Comparison of ENCODE assay signal across 12 cellular contexts in the genomic region with DNA sequence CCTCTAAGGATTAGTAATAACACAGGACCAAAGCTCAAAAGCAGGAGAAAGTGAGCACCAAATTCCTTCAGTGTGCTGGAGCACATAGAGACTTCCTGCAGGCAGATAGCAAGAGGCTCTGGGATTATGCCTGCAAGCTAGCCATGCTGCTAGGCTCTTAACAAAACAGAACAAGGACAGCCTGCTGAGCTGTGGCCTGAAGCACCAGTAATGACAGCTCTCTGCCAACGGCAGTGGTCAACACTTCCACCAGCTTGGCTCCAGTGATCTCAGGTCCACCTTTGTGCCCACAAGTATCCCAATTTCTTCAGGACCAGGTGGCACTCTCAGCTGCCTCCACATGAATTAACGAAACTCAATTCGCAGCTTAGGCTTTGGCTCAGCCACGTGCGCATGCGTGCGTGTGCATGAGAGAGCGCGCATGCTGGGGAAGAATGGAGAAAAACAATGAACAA.
DNase-seq lines count a peak whose midpoint lies in the region; ATAC-seq and TF ChIP-seq lines count a peak whose summit lies in the region.
"Had no signal": no experiment of that assay in that cellular context is flagged by ENCODE, and none has a peak within 500 bp of the region (broad histone marks: within the 10 kb centered on the region; RNA-seq: fewer than 3 reads in every experiment).

No MANE protein-coding gene starts in this region.

- H3K9me3 Mint-ChIP-seq in activated B cell treated with CpG ODN at 0.5 μM for 24 hours (no peaks in the 10 kb centered on the region), natural killer cell (no peaks in the 10 kb centered on the region)

- TF ChIP-seq CTCF in activated B cell treated with CpG ODN at 0.5 μM for 24 hours (IDR thresholded peaks at IDR 0.05), result no peak
- TF ChIP-seq CTCF in psoas muscle (IDR thresholded peaks at IDR 0.05), result no peak
- TF ChIP-seq CTCF in natural killer cell (IDR thresholded peaks at IDR 0.05), result no peak

- peak overlapping the region; percentile 86 for H3K27ac ChIP-seq in psoas muscle

- H3K4me3 ChIP-seq in psoas muscle, result no peak overlapping the region
- H3K4me3 ChIP-seq: tibial nerve had no signal

- no peaks in the 10 kb centered on the region for H3K9me3 ChIP-seq in psoas muscle
- H3K9me3 ChIP-seq: tibial nerve had no signal

- no peaks in the 10 kb centered on the region for H3K27me3 ChIP-seq in psoas muscle (ENCODE audit: insufficient read depth in 3 of 3, low read length in 2 of 3)
- H3K27me3 ChIP-seq: tibial nerve had no signal

- peaks cover 98% of the 10 kb centered on the region for H3K4me1 ChIP-seq in psoas muscle

- H3K27me3 Mint-ChIP-seq in activated B cell treated with CpG ODN at 0.5 μM for 24 hours, result no peaks in the 10 kb centered on the region
- H3K27me3 Mint-ChIP-seq in natural killer cell (ENCODE audit: low read depth in 2 of 2), result no peaks in the 10 kb centered on the region

- H3K27ac Mint-ChIP-seq in activated B cell treated with CpG ODN at 0.5 μM for 24 hours (peak overlapping the region; percentile 89), natural killer cell (no peak overlapping the region)

- intact Hi-C loops in activated B cell treated with CpG ODN at 0.5 μM for 24 hours (cut with micrococcal nuclease), result no loop called here
- intact Hi-C loops in left ventricle myocardium superior (cut with micrococcal nuclease), result no loop called here
- intact Hi-C loops in psoas muscle (cut with DNase I), result no loop called here
- intact Hi-C loops in natural killer cell (cut with micrococcal nuclease), result no loop called here

- 62 to 75% (median 62%) methylated on average over 9 of the region's 9 CpGs for WGBS in psoas muscle, 3 donors

- POLR2A ChIA-PET in activated B cell treated with CpG ODN at 0.5 μM for 24 hours (lab: Charles Lee), result interaction anchor here (1.1 to 1.6 kb wide), 2 partner anchors 15 to 42 kb away, joined by 4 read pairs; no protein-coding TSS in a partner anchor

- H3K4me3 Mint-ChIP-seq in activated B cell treated with CpG ODN at 0.5 μM for 24 hours (no peak overlapping the region), natural killer cell (no peak overlapping the region)

- H3K4me1 Mint-ChIP-seq in activated B cell treated with CpG ODN at 0.5 μM for 24 hours (peaks cover 67% of the 10 kb centered on the region), natural killer cell (peaks cover 38 to 45% of the 10 kb centered on the region in 2 donors)

- CTCF ChIA-PET in activated B cell treated with CpG ODN at 0.5 μM for 24 hours (lab: Charles Lee), result interaction anchor here (1.7 to 2.4 kb wide), 2 partner anchors 28 to 344 kb away, joined by 6 to 7 read pairs; no protein-coding TSS in a partner anchor

- ATAC-seq in activated B cell treated with CpG ODN at 0.5 μM for 24 hours (ENCODE audit: low read depth) (no peak), left ventricle myocardium superior (peak; percentile 40), psoas muscle (no peak), SK-N-SH treated with all-trans-retinoic acid at 6 μM for 48 hours (no peak), natural killer cell (no peak), GM19351 (IDR thresholded peaks at IDR 0.05; ENCODE audit: unreplicated experiment) (no peak), GM19452 (IDR thresholded peaks at IDR 0.05; ENCODE audit: unreplicated experiment) (no peak)
- ATAC-seq: HCT116 had no signal

- no peaks in the 10 kb centered on the region for H3K36me3 ChIP-seq in psoas muscle (ENCODE audit: insufficient read depth in 1 of 2, low read depth in 1 of 2)
- H3K36me3 ChIP-seq: tibial nerve had no signal

- peak; percentile 78 for DNase-seq in ELF-1 (ENCODE audit: low read depth, low spot score)
- no peak for DNase-seq in activated B cell treated with CpG ODN at 0.5 μM for 24 hours
- no peak for DNase-seq in left ventricle myocardium superior
- DNase-seq in psoas muscle, result no peak
- DNase-seq in natural killer cell, result no peak
- DNase-seq: SHP77; stimulated activated CD4-positive, alpha-beta T cell treated with anti-CD3 and anti-CD28 coated beads, Interleukin-12 subunit alpha, Interleukin-12 subunit beta, amount 100 ng/mL, for 4 hours had no signal

- H3K36me3 Mint-ChIP-seq in activated B cell treated with CpG ODN at 0.5 μM for 24 hours (ENCODE audit: low read depth) (peaks cover 66% of the 10 kb centered on the region), natural killer cell (no peaks in the 10 kb centered on the region)

TF ChIP-seq in SK-N-SH treated with all-trans-retinoic acid at 6 μM for 48 hours, 23 proteins besides CTCF, POLR2A, EP300 and RAD21:
- no peak for TF ChIP-seq ISL1 (CRISPR knock-in tag; IDR thresholded peaks at IDR 0.05)
- no peak for TF ChIP-seq PPARA (CRISPR knock-in tag; IDR thresholded peaks at IDR 0.05; ENCODE audit: borderline replicate concordance)
- TF ChIP-seq, protein P1, sequence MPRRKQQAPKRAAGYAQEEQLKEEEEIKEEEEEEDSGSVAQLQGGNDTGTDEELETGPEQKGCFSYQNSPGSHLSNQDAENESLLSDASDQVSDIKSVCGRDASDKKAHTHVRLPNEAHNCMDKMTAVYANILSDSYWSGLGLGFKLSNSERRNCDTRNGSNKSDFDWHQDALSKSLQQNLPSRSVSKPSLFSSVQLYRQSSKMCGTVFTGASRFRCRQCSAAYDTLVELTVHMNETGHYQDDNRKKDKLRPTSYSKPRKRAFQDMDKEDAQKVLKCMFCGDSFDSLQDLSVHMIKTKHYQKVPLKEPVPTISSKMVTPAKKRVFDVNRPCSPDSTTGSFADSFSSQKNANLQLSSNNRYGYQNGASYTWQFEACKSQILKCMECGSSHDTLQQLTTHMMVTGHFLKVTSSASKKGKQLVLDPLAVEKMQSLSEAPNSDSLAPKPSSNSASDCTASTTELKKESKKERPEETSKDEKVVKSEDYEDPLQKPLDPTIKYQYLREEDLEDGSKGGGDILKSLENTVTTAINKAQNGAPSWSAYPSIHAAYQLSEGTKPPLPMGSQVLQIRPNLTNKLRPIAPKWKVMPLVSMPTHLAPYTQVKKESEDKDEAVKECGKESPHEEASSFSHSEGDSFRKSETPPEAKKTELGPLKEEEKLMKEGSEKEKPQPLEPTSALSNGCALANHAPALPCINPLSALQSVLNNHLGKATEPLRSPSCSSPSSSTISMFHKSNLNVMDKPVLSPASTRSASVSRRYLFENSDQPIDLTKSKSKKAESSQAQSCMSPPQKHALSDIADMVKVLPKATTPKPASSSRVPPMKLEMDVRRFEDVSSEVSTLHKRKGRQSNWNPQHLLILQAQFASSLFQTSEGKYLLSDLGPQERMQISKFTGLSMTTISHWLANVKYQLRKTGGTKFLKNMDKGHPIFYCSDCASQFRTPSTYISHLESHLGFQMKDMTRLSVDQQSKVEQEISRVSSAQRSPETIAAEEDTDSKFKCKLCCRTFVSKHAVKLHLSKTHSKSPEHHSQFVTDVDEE (CRISPR knock-in tag; IDR thresholded peaks at IDR 0.05), result no peak
- no peak for TF ChIP-seq ZNF565 (CRISPR knock-in tag; conservative IDR thresholded peaks at IDR 0.05; ENCODE audit: low read depth)
- no peak for TF ChIP-seq ESRRG (CRISPR knock-in tag; IDR thresholded peaks at IDR 0.05)
- TF ChIP-seq OSR1 (CRISPR knock-in tag; IDR thresholded peaks at IDR 0.05), result no peak
- no peak for TF ChIP-seq GLIS3 (CRISPR knock-in tag; IDR thresholded peaks at IDR 0.05)
- TF ChIP-seq, protein P2, sequence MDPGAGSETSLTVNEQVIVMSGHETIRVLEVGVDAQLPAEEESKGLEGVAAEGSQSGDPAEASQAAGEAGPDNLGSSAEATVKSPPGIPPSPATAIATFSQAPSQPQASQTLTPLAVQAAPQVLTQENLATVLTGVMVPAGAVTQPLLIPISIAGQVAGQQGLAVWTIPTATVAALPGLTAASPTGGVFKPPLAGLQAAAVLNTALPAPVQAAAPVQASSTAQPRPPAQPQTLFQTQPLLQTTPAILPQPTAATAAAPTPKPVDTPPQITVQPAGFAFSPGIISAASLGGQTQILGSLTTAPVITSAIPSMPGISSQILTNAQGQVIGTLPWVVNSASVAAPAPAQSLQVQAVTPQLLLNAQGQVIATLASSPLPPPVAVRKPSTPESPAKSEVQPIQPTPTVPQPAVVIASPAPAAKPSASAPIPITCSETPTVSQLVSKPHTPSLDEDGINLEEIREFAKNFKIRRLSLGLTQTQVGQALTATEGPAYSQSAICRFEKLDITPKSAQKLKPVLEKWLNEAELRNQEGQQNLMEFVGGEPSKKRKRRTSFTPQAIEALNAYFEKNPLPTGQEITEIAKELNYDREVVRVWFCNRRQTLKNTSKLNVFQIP (CRISPR knock-in tag; IDR thresholded peaks at IDR 0.05; ENCODE audit: borderline replicate concordance, low read depth), result no peak
- TF ChIP-seq, protein P3, sequence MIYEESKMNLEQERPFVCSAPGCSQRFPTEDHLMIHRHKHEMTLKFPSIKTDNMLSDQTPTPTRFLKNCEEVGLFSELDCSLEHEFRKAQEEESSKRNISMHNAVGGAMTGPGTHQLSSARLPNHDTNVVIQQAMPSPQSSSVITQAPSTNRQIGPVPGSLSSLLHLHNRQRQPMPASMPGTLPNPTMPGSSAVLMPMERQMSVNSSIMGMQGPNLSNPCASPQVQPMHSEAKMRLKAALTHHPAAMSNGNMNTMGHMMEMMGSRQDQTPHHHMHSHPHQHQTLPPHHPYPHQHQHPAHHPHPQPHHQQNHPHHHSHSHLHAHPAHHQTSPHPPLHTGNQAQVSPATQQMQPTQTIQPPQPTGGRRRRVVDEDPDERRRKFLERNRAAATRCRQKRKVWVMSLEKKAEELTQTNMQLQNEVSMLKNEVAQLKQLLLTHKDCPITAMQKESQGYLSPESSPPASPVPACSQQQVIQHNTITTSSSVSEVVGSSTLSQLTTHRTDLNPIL (CRISPR knock-in tag; IDR thresholded peaks at IDR 0.05; ENCODE audit: low read depth), result no peak
